26 cellular contexts compared by ENCODE assay signal in the genomic region with DNA sequence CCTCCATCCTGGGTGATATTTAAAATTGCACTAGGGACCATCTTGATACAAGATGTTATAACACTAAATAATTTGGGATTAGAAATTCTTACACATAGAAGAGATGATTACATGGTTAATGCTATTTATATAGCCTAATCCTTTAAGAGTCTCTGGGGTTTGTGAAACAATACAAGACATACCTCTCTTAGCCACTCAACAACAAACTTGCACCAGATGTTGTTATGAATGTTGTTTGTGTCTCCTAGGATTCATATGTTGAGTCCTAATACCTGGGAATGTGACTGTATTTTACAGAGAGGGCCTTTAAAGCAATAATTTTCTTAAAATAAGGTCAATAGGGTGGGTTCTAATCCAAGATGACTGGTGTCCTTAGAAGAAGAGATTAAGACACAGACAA.
"Had no signal": no experiment of that assay in that cellular context is flagged by ENCODE, and none has a peak within 500 bp of the region (broad histone marks: within the 10 kb centered on the region; RNA-seq: fewer than 3 reads in every experiment).

No MANE protein-coding gene starts in this region.

- H3K36me3 ChIP-seq: ascending aorta, breast epithelium, esophagus muscularis mucosa, ovary, prostate gland, upper lobe of right lung had no signal

- DNase-seq: activated CD4-positive, alpha-beta T cell treated with anti-CD3 and anti-CD28 coated beads for 36 hours; activated CD4-positive, alpha-beta T cell treated with anti-CD3 and anti-CD28 coated beads, Interleukin-2, amount 50 U/mL, for 4 hours; activated CD8-positive, alpha-beta memory T cell treated with anti-CD3 and anti-CD28 coated beads for 24 hours; activated CD8-positive, alpha-beta memory T cell treated with anti-CD3 and anti-CD28 coated beads, Interleukin-2, amount 50 U/mL, for 4 hours; activated T-cell treated with anti-CD3 and anti-CD28 coated beads, Interleukin-2, amount 50 U/mL, for 24 hours; dorsolateral prefrontal cortex; effector memory CD8-positive, alpha-beta T cell; foreskin melanocyte; left ventricle myocardium superior; midbrain; natural killer cell; ovary; stimulated activated CD4-positive, alpha-beta T cell treated with anti-CD3 and anti-CD28 coated beads, Interleukin-12 subunit alpha, Interleukin-12 subunit beta, amount 100 ng/mL, for 4 hours; stimulated activated CD4-positive, alpha-beta T cell treated with anti-CD3 and anti-CD28 coated beads, Interleukin-4, amount 100 ng/mL, for 4 hours; stimulated activated naive CD8-positive, alpha-beta T cell treated with anti-CD3 and anti-CD28 coated beads, Interleukin-15, Interleukin-2, amounts not matched to agents 100 U/mL and 50 U/mL, for 24 hours; T-helper 9 cell; upper lobe of right lung had no signal

- H3K27me3 ChIP-seq: ascending aorta, breast epithelium, dorsolateral prefrontal cortex, esophagus muscularis mucosa, ovary, upper lobe of right lung had no signal

- H3K4me1 ChIP-seq: breast epithelium, esophagus muscularis mucosa, prostate gland, upper lobe of right lung had no signal

- H3K9me3 ChIP-seq: ascending aorta, breast epithelium, esophagus muscularis mucosa, ovary, prostate gland, upper lobe of right lung had no signal

- H3K27ac ChIP-seq: ascending aorta, breast epithelium, dorsolateral prefrontal cortex, esophagus muscularis mucosa, ovary, prostate gland, upper lobe of right lung had no signal

- ATAC-seq: activated CD4-positive, alpha-beta T cell treated with anti-CD3 and anti-CD28 coated beads for 36 hours; activated naive CD4-positive, alpha-beta T cell treated with anti-CD3 and anti-CD28 coated beads, Interleukin-2, amount 50 U/mL, for 72 hours; activated T-helper 17 cell treated with anti-CD3 and anti-CD28 coated beads, Interleukin-2, amount 50 U/mL, for 72 hours; effector memory CD8-positive, alpha-beta T cell; left ventricle myocardium superior; natural killer cell; stimulated activated naive CD8-positive, alpha-beta T cell treated with anti-CD3 and anti-CD28 coated beads, Interleukin-15, Interleukin-2, amounts not matched to agents 100 U/mL and 50 U/mL, for 24 hours; upper lobe of right lung; WTC11 had no signal

- H3K4me3 ChIP-seq: ascending aorta, breast epithelium, dorsolateral prefrontal cortex, esophagus muscularis mucosa, ovary, prostate gland, upper lobe of right lung had no signal

- FAIRE-seq: colon, endothelial cell of umbilical vein had no signal
